Comparison of ENCODE assay signal across 10 cellular contexts in genomic region chr16:56658476-56658875, GRCh38. TPM values are rescaled to one million over a fixed set of nuclear protein-coding genes. Genes with fewer than 3 reads are reported as not detected.
A peak's percentile ranks its signal among the peaks of the same experiment; 100 is the strongest.
DNase-seq lines count a peak whose midpoint lies in the region; ATAC-seq and TF ChIP-seq lines count a peak whose summit lies in the region.
"Had no signal": no experiment of that assay in that cellular context is flagged by ENCODE, and none has a peak within 500 bp of the region (broad histone marks: within the 10 kb centered on the region; RNA-seq: fewer than 3 reads in every experiment).

No MANE protein-coding gene starts in this region.

- H3K27ac ChIP-seq in iPS-18a (ENCODE audit: low read length): no peak overlapping the region
- no peak overlapping the region for H3K27ac ChIP-seq in skeletal muscle tissue (ENCODE audit: low read depth, low read length)
- H3K27ac ChIP-seq: 22Rv1 had no signal

- H3K4me3 ChIP-seq in iPS-18a (ENCODE audit: low read length) (peak overlapping the region; percentile 93), skeletal muscle tissue (ENCODE audit: low read length in 3 of 3) (peak overlapping the region in 2 of 3 donors; percentile 64 to 65)

- DNase-seq in DMS79 treated with DMSO at 0.1 percent for 48 hours (lab: John Stamatoyannopoulos, UW) (peak; percentile 2), DMS79 (lab: John Stamatoyannopoulos, UW) (no peak), activated B cell treated with CpG ODN at 0.5 μM for 24 hours (no peak)
- DNase-seq in activated CD8-positive, alpha-beta memory T cell treated with anti-CD3 and anti-CD28 coated beads for 24 hours: no peak
- DNase-seq: SHP77 treated with DMSO at 0.1 percent for 48 hours had no signal

- peaks cover 19% of the 10 kb centered on the region for H3K27me3 Mint-ChIP-seq in activated B cell treated with CpG ODN at 0.5 μM for 24 hours

- H3K4me1 ChIP-seq in iPS-18a (ENCODE audit: control insufficient read depth, low read depth, low read length): no peaks in the 10 kb centered on the region
- H3K4me1 ChIP-seq in skeletal muscle tissue (ENCODE audit: control insufficient read depth in 3 of 3, insufficient read depth in 3 of 3, low read length in 3 of 3): peaks cover 8 to 18% (median 14%) of the 10 kb centered on the region in 3 donors

- H3K4me1 Mint-ChIP-seq in activated B cell treated with CpG ODN at 0.5 μM for 24 hours: peaks cover 36% of the 10 kb centered on the region

- H3K9me3 ChIP-seq in iPS-18a (ENCODE audit: control insufficient read depth, low read depth, low read length) (no peaks in the 10 kb centered on the region), skeletal muscle tissue (ENCODE audit: control insufficient read depth in 3 of 3, low read length in 3 of 3) (no peaks in the 10 kb centered on the region)

- POLR2A ChIA-PET in activated B cell treated with CpG ODN at 0.5 μM for 24 hours (lab: Charles Lee): no interaction called here

- ATAC-seq in activated B cell treated with CpG ODN at 0.5 μM for 24 hours (ENCODE audit: low read depth) (no peak), HG02938 (IDR thresholded peaks at IDR 0.05; ENCODE audit: unreplicated experiment) (no peak), GM18517 (IDR thresholded peaks at IDR 0.05; ENCODE audit: unreplicated experiment) (no peak)

- H3K27me3 ChIP-seq in iPS-18a (ENCODE audit: control insufficient read depth, insufficient read depth, low read length): peaks cover 67% of the 10 kb centered on the region
- H3K27me3 ChIP-seq in skeletal muscle tissue (ENCODE audit: control insufficient read depth in 3 of 3, insufficient read depth in 3 of 3, low read length in 3 of 3): peaks cover 29 to 37% (median 31%) of the 10 kb centered on the region in 3 donors

- H3K27ac Mint-ChIP-seq in activated B cell treated with CpG ODN at 0.5 μM for 24 hours: no peak overlapping the region

- intact Hi-C loops in activated B cell treated with CpG ODN at 0.5 μM for 24 hours (cut with micrococcal nuclease): no loop called here

- H3K4me3 Mint-ChIP-seq in activated B cell treated with CpG ODN at 0.5 μM for 24 hours: peak overlapping the region; percentile 92

- no peaks in the 10 kb centered on the region for H3K36me3 ChIP-seq in iPS-18a (ENCODE audit: control insufficient read depth, low read depth, low read length)
- H3K36me3 ChIP-seq in skeletal muscle tissue (ENCODE audit: control insufficient read depth in 3 of 3, insufficient read depth in 3 of 3, low read length in 3 of 3): no peaks in the 10 kb centered on the region

- CTCF ChIA-PET in activated B cell treated with CpG ODN at 0.5 μM for 24 hours (lab: Charles Lee): no interaction called here

- no peaks in the 10 kb centered on the region for H3K9me3 Mint-ChIP-seq in activated B cell treated with CpG ODN at 0.5 μM for 24 hours

- H3K9ac ChIP-seq in iPS-18a (ENCODE audit: low read length) (peak overlapping the region; percentile 43), skeletal muscle tissue (ENCODE audit: low read depth in 1 of 3, low read length in 3 of 3) (peak overlapping the region in 1 of 3 donors; percentile 68)

- TF ChIP-seq CTCF in activated B cell treated with CpG ODN at 0.5 μM for 24 hours (IDR thresholded peaks at IDR 0.05): no peak

- peaks cover 3% of the 10 kb centered on the region for H3K36me3 Mint-ChIP-seq in activated B cell treated with CpG ODN at 0.5 μM for 24 hours (ENCODE audit: low read depth)

RNA-seq across cellular contexts. Expression of gene MT1F, which starts 0.7 kb away (rescaled TPM):
- total RNA-seq in activated B cell treated with CpG ODN at 0.5 μM for 24 hours: 21.4 and 22.8 TPM in 2 replicates
- total RNA-seq in skeletal muscle tissue: not detected

RNA-seq across cellular contexts. Expression of gene MT1B, which starts 6.8 kb away (rescaled TPM):
- total RNA-seq in activated B cell treated with CpG ODN at 0.5 μM for 24 hours: not detected in 2 replicates
- not detected for total RNA-seq in skeletal muscle tissue

RNA-seq across cellular contexts. Expression of gene MT1G, which starts 9.4 kb away (rescaled TPM):
- 0.69 TPM in 1 of 2 replicates, not detected in the other for total RNA-seq in activated B cell treated with CpG ODN at 0.5 μM for 24 hours
- not detected for total RNA-seq in skeletal muscle tissue

RNA-seq across cellular contexts. Expression of gene MT1H, which starts 11.1 kb away (rescaled TPM):
- total RNA-seq in activated B cell treated with CpG ODN at 0.5 μM for 24 hours (1.3 TPM in 1 of 2 replicates, not detected in the other), skeletal muscle tissue (not detected)

RNA-seq across cellular contexts. Expression of gene MT1A, which starts 20.0 kb away (rescaled TPM):
- total RNA-seq in activated B cell treated with CpG ODN at 0.5 μM for 24 hours (not detected in 2 replicates), skeletal muscle tissue (not detected)

Comparison
In these comparisons a context has a peak if more than half of its experiments do, and no peak if none do; other contexts are left out.
1. RNA of gene MT1F, which starts 0.7 kb away (total RNA-seq): 21.4 to 22.8 TPM in activated B cell treated with CpG ODN at 0.5 μM for 24 hours; not detected in skeletal muscle tissue (single experiment); every median in the first group is over 10 times any median in the second.